Comparison of ENCODE assay signal across 9 cellular contexts in the genomic region with DNA sequence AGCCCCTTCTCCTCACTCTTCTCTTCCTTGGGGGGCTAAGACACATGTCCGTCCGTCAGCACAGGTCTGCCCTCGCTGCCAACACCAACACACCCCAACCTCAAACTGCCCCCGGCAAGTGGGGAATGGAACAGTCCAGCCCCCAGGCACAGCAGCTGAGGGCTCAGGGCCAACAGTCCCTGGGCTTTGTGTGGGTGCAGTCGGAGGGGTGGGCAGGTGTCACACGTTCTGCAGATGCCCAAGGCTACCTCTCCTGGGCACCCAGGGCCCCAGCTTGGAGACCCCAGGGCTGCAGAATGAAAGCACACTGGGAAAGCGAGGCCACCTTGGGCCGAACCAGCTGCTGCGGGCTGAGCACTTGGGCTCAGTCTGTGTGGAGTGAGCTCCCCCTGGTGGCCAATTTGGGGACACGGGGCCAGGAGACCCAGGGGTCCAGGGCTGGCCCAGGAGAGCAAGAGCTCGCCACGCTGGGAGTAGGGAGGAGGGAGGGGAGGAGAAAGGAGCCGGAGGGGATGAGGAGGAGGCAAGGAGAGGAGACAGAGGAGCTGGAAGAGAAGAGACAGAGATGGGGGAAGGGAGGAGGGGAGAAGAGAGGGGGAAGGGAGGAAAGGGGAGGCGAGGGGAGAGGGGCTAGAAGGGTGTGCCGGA. TPM values are rescaled to one million over a fixed set of nuclear protein-coding genes. Genes with fewer than 3 reads are reported as not detected.
A peak's percentile ranks its signal among the peaks of the same experiment; 100 is the strongest.
DNase-seq lines count a peak whose midpoint lies in the region; ATAC-seq and TF ChIP-seq lines count a peak whose summit lies in the region.
"Had no signal": no experiment of that assay in that cellular context is flagged by ENCODE, and none has a peak within 500 bp of the region (broad histone marks: within the 10 kb centered on the region; RNA-seq: fewer than 3 reads in every experiment).

No MANE protein-coding gene starts in this region.

- no peak overlapping the region for H3K27ac Mint-ChIP-seq in chondrocyte (ENCODE audit: unreplicated experiment)
- H3K27ac Mint-ChIP-seq: stimulated activated naive CD8-positive, alpha-beta T cell treated with anti-CD3 and anti-CD28 coated beads, Interleukin-15, Interleukin-2, amounts not matched to agents 100 ng/mL and 50 ng/mL, for 24 hours had no signal

- intact Hi-C loops in left colon (cut with DNase I, micrococcal nuclease): no loop called here

- ATAC-seq in left colon: peak; percentile 62
- ATAC-seq in HG02798 (IDR thresholded peaks at IDR 0.05; ENCODE audit: poor library complexity, unreplicated experiment): no peak

- no peaks in the 10 kb centered on the region for H3K9me3 Mint-ChIP-seq in chondrocyte (ENCODE audit: low read depth)
- H3K9me3 Mint-ChIP-seq: stimulated activated naive CD8-positive, alpha-beta T cell treated with anti-CD3 and anti-CD28 coated beads, Interleukin-15, Interleukin-2, amounts not matched to agents 100 ng/mL and 50 ng/mL, for 24 hours had no signal

- DNase-seq in NCI-H2107 (lab: John Stamatoyannopoulos, UW) (peak; percentile 22), NCI-H2107 treated with DMSO at 0.1 percent for 48 hours (lab: John Stamatoyannopoulos, UW; ENCODE audit: unreplicated experiment) (no peak), NCI-H1694 treated with DMSO at 0.1 percent for 48 hours (lab: John Stamatoyannopoulos, UW) (peak; percentile 11), chondrocyte (ENCODE audit: low spot score) (no peak), left colon (peak; percentile 62 to 83)
- peak; percentile 71 to 79 for DNase-seq in activated CD4-positive, alpha-beta T cell treated with anti-CD3 and anti-CD28 coated beads for 4 hours
- peak; percentile 77 for DNase-seq in stimulated activated CD4-positive, alpha-beta T cell treated with anti-CD3 and anti-CD28 coated beads, Interleukin-4, amount 100 ng/mL, for 1 hour

- H3K27me3 Mint-ChIP-seq in chondrocyte (ENCODE audit: low read depth): no peaks in the 10 kb centered on the region
- H3K27me3 Mint-ChIP-seq: stimulated activated naive CD8-positive, alpha-beta T cell treated with anti-CD3 and anti-CD28 coated beads, Interleukin-15, Interleukin-2, amounts not matched to agents 100 ng/mL and 50 ng/mL, for 24 hours had no signal

- peaks cover 6% of the 10 kb centered on the region for H3K36me3 Mint-ChIP-seq in chondrocyte (ENCODE audit: low read depth)

- H3K4me1 Mint-ChIP-seq in chondrocyte (ENCODE audit: low read depth): peaks cover 5% of the 10 kb centered on the region

- no peak overlapping the region for H3K4me3 Mint-ChIP-seq in chondrocyte (ENCODE audit: unreplicated experiment)
- H3K4me3 Mint-ChIP-seq: stimulated activated naive CD8-positive, alpha-beta T cell treated with anti-CD3 and anti-CD28 coated beads, Interleukin-15, Interleukin-2, amounts not matched to agents 100 ng/mL and 50 ng/mL, for 24 hours had no signal

- TF ChIP-seq CTCF in chondrocyte (IDR thresholded peaks at IDR 0.05): peak; percentile 90

RNA-seq across cellular contexts. Expression of a gene that starts 14.0 kb away (rescaled TPM):
- total RNA-seq in chondrocyte: 1.9 to 6.0 TPM (median 5.7 TPM) in 3 replicates
- under 1 TPM; 0.52 to 0.84 TPM for total RNA-seq in left colon

RNA-seq across cellular contexts. Expression of a gene that starts 22.2 kb away (rescaled TPM):
- total RNA-seq in chondrocyte (22.2 to 24.9 TPM (median 24.9 TPM) in 3 replicates), left colon (10 to 100 TPM; 41.9 to 43.0 TPM)

RNA-seq across cellular contexts. Expression of a gene that starts 37.3 kb away (rescaled TPM):
- total RNA-seq in chondrocyte (25.0 to 38.9 TPM (median 38.9 TPM) in 3 replicates), left colon (10 to 100 TPM; 30.6 to 35.9 TPM)

RNA-seq across cellular contexts. Expression of a gene that starts 59.3 kb away (rescaled TPM):
- 54.6 to 60.2 TPM (median 54.6 TPM) in 3 replicates for total RNA-seq in chondrocyte
- 10 to 100 TPM; 61.5 to 63.5 TPM for total RNA-seq in left colon

Comparison
In these comparisons a context has a peak if more than half of its experiments do, and no peak if none do; other contexts are left out.
1. DNase-seq: peak in NCI-H2107 (single experiment), NCI-H1694 treated with DMSO at 0.1 percent for 48 hours (single experiment), activated CD4-positive, alpha-beta T cell treated with anti-CD3 and anti-CD28 coated beads for 4 hours (2 of 2), left colon (2 of 2) and stimulated activated CD4-positive, alpha-beta T cell treated with anti-CD3 and anti-CD28 coated beads, Interleukin-4, amount 100 ng/mL, for 1 hour (single experiment); none in NCI-H2107 treated with DMSO at 0.1 percent for 48 hours (single experiment) and chondrocyte (single experiment).